In the genomic region with DNA sequence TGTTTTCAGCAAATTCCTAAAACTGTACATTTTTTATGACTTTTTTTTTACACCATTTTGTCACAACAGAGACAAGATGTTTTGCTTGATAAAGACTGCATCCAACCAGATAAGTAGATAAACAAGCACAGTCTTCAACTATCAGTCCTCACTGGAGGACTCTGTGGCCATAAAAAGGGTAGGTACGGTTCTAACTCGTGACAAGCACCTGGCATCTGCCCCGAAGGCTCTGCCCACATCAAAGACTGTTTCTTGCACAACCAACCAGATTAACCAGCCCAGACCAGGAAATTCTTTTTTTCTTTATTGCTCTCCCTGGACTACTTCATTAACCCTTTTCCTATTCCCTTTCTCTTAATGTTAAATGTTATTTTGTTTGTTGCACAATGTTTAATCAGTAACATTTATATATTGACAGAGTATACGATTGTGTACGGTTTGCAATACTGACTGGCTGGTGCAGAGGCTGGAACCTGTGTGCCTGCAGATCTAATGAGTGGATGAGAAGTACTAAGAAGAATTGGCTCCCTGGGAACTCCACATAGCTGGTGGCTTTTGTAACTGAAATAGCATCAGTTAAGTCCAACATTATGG, we compare ENCODE assay signal across 1 cellular context.
TF ChIP-seq lines count a peak whose summit lies in the region.

No MANE protein-coding gene starts in this region.

TF ChIP-seq in K562, 482 proteins besides CTCF, POLR2A, EP300 and RAD21 (continued from another document):
- TF ChIP-seq, protein P1, sequence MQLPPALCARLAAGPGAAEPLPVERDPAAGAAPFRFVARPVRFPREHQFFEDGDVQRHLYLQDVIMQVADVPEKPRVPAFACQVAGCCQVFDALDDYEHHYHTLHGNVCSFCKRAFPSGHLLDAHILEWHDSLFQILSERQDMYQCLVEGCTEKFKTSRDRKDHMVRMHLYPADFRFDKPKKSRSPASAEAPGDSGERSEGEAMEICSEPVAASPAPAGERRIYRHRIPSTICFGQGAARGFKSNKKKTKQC (CRISPR knock-in tag; IDR thresholded peaks at IDR 0.05) = no peak
- TF ChIP-seq, protein P2, sequence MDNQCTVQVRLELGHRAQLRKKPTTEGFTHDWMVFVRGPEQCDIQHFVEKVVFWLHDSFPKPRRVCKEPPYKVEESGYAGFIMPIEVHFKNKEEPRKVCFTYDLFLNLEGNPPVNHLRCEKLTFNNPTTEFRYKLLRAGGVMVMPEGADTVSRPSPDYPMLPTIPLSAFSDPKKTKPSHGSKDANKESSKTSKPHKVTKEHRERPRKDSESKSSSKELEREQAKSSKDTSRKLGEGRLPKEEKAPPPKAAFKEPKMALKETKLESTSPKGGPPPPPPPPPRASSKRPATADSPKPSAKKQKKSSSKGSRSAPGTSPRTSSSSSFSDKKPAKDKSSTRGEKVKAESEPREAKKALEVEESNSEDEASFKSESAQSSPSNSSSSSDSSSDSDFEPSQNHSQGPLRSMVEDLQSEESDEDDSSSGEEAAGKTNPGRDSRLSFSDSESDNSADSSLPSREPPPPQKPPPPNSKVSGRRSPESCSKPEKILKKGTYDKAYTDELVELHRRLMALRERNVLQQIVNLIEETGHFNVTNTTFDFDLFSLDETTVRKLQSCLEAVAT (IDR thresholded peaks at IDR 0.05) = no peak
- TF ChIP-seq HIVEP1 (CRISPR knock-in tag; IDR thresholded peaks at IDR 0.05) (no peak), MEF2A (IDR thresholded peaks at IDR 0.05; ENCODE audit: control insufficient read depth, low read depth, low read length) (no peak), CXXC5 (CRISPR knock-in tag; IDR thresholded peaks at IDR 0.05) (0 out of 2 replicates have a peak, but pooled peaks have one; percentile 22), ZBTB1 (CRISPR knock-in tag; IDR thresholded peaks at IDR 0.05; ENCODE audit: borderline replicate concordance, low read depth) (no peak), TBL1XR1 (IDR thresholded peaks at IDR 0.05; ENCODE audit: low read length in 2 of 2) (no peak)
- TF ChIP-seq, protein P3, sequence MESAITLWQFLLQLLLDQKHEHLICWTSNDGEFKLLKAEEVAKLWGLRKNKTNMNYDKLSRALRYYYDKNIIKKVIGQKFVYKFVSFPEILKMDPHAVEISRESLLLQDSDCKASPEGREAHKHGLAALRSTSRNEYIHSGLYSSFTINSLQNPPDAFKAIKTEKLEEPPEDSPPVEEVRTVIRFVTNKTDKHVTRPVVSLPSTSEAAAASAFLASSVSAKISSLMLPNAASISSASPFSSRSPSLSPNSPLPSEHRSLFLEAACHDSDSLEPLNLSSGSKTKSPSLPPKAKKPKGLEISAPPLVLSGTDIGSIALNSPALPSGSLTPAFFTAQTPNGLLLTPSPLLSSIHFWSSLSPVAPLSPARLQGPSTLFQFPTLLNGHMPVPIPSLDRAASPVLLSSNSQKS (CRISPR knock-in tag; IDR thresholded peaks at IDR 0.05) = no peak
